14 cellular contexts compared by ENCODE assay signal in genomic region chr9:129407905-129408452, GRCh38.
DNase-seq lines count a peak whose midpoint lies in the region; ATAC-seq and TF ChIP-seq lines count a peak whose summit lies in the region.
"Had no signal": no experiment of that assay in that cellular context is flagged by ENCODE, and none has a peak within 500 bp of the region (broad histone marks: within the 10 kb centered on the region; RNA-seq: fewer than 3 reads in every experiment).

No MANE protein-coding gene starts in this region.

- H3K27ac ChIP-seq in HEK293 (ENCODE audit: extremely low read depth, low read depth, low read length) (no peak overlapping the region), caudate nucleus (ENCODE audit: low read depth, low read length) (peak overlapping the region; percentile 88), right lobe of liver (no peak overlapping the region), psoas muscle (peak overlapping the region; percentile 75), gastroesophageal sphincter (peak overlapping the region in 1 of 4 donors; percentile 59)
- H3K27ac ChIP-seq: C4-2B, KMS-11 had no signal

- no peaks in the 10 kb centered on the region for H3K4me1 ChIP-seq in HEK293 (ENCODE audit: control insufficient read depth, insufficient read depth, low read length)
- H3K4me1 ChIP-seq in right lobe of liver: peaks cover 0 to 5% (median 0%) of the 10 kb centered on the region in 4 donors
- peaks cover 14% of the 10 kb centered on the region for H3K4me1 ChIP-seq in psoas muscle
- peaks cover 0 to 58% (median 18%) of the 10 kb centered on the region in 3 donors for H3K4me1 ChIP-seq in gastroesophageal sphincter

- TF ChIP-seq POLR2A in right lobe of liver (IDR thresholded peaks at IDR 0.05) (no peak), gastroesophageal sphincter (IDR thresholded peaks at IDR 0.05) (no peak)

- WGBS in right lobe of liver (ENCODE audit: insufficient coverage, low coverage, low lambda C conversion rate, missing lambda C conversion rate): 33% methylated on average over 2 of the region's 5 CpGs
- 84 to 89% (median 88%) methylated on average over 5 of the region's 5 CpGs for WGBS in psoas muscle, 3 donors
- WGBS in gastroesophageal sphincter (ENCODE audit: low coverage in 1 of 2), 2 donors: 48 to 84% methylated on average over 3 to 4 of the region's 5 CpGs

- H3K36me3 ChIP-seq in HEK293 (ENCODE audit: control insufficient read depth in 2 of 2, insufficient read depth in 1 of 2, low read length in 2 of 2): no peaks in the 10 kb centered on the region
- H3K36me3 ChIP-seq in right lobe of liver: no peaks in the 10 kb centered on the region
- H3K36me3 ChIP-seq in psoas muscle (ENCODE audit: insufficient read depth in 1 of 2, low read depth in 1 of 2): no peaks in the 10 kb centered on the region
- no peaks in the 10 kb centered on the region for H3K36me3 ChIP-seq in gastroesophageal sphincter
- H3K36me3 ChIP-seq: HAP-1 had no signal

- DNase-seq in caudate nucleus (lab: John Stamatoyannopoulos, UW) (no peak), right lobe of liver (peak in 2 of 3 donors; percentile 9 to 44), psoas muscle (peak; percentile 4 to 25), NCI-H2196 treated with DMSO at 0.1 percent for 48 hours (lab: John Stamatoyannopoulos, UW; ENCODE audit: unreplicated experiment) (no peak), iPS-NIHi7 (ENCODE audit: extremely low spot score) (no peak)
- DNase-seq: activated T-cell treated with anti-CD3 and anti-CD28 coated beads, Interleukin-2, amount 50 U/mL, for 48 hours; NCI-H1105 treated with DMSO at 0.1 percent for 48 hours; stimulated activated naive CD8-positive, alpha-beta T cell treated with anti-CD3 and anti-CD28 coated beads, Interleukin-15, amount 100 ng/mL, for 72 hours had no signal

- POLR2A ChIA-PET in HEK293 (lab: Yijun Ruan, JAX): no interaction called here

- H3K27me3 ChIP-seq in right lobe of liver (no peaks in the 10 kb centered on the region), psoas muscle (ENCODE audit: insufficient read depth in 3 of 3, low read length in 2 of 3) (no peaks in the 10 kb centered on the region), gastroesophageal sphincter (no peaks in the 10 kb centered on the region)

- H3K4me3 ChIP-seq in HEK293 (ENCODE audit: low read depth, low read length) (no peak overlapping the region), right lobe of liver (no peak overlapping the region), psoas muscle (peak overlapping the region; percentile 50), gastroesophageal sphincter (no peak overlapping the region)
- H3K4me3 ChIP-seq: HAP-1 had no signal

- no peaks in the 10 kb centered on the region for H3K9me3 ChIP-seq in HEK293 (ENCODE audit: control insufficient read depth, insufficient read depth, low read depth, low read length)
- no peaks in the 10 kb centered on the region for H3K9me3 ChIP-seq in right lobe of liver
- no peaks in the 10 kb centered on the region for H3K9me3 ChIP-seq in psoas muscle
- no peaks in the 10 kb centered on the region for H3K9me3 ChIP-seq in gastroesophageal sphincter
- H3K9me3 ChIP-seq: HAP-1 had no signal

- TF ChIP-seq CTCF in HEK293 (tag by site-specific recombination; IDR thresholded peaks at IDR 0.05): no peak
- TF ChIP-seq CTCF in right lobe of liver (IDR thresholded peaks at IDR 0.05): no peak
- no peak for TF ChIP-seq CTCF in psoas muscle (IDR thresholded peaks at IDR 0.05)
- no peak for TF ChIP-seq CTCF in gastroesophageal sphincter (IDR thresholded peaks at IDR 0.05)

- no peak for TF ChIP-seq EP300 in gastroesophageal sphincter (IDR thresholded peaks at IDR 0.05)

- ATAC-seq in right lobe of liver: no peak
- no peak for ATAC-seq in psoas muscle
- ATAC-seq in gastroesophageal sphincter: no peak
- ATAC-seq in HG02981 (IDR thresholded peaks at IDR 0.05; ENCODE audit: unreplicated experiment): no peak
- ATAC-seq: stimulated activated naive CD8-positive, alpha-beta T cell treated with anti-CD3 and anti-CD28 coated beads, Interleukin-15, amount 100 ng/mL, for 72 hours had no signal

- CTCF ChIA-PET in HEK293 (lab: Yijun Ruan, JAX): interaction anchor here (0.6 kb wide), 1 partner anchor 866 kb away, joined by 3 read pairs; no protein-coding TSS in a partner anchor

- intact Hi-C loops in right lobe of liver (cut with DNase I) (no loop called here), psoas muscle (cut with DNase I) (no loop called here)

TF ChIP-seq in HEK293, 187 proteins besides CTCF, POLR2A, EP300 and RAD21:
- peak; percentile 95 for TF ChIP-seq ZNF623 (tag by site-specific recombination; IDR thresholded peaks at IDR 0.05)
- no peak for TF ChIP-seq ZNF654 (tag by site-specific recombination; IDR thresholded peaks at IDR 0.05; ENCODE audit: low read depth)

Comparison
In these comparisons a context has a peak if more than half of its experiments do, and no peak if none do; other contexts are left out.
1. H3K27ac ChIP-seq: peak in caudate nucleus (single experiment) and psoas muscle (single experiment); none in HEK293 (single experiment) and right lobe of liver (0 of 3).
2. DNase-seq: peak in right lobe of liver (2 of 3) and psoas muscle (2 of 2); none in caudate nucleus (0 of 61), NCI-H2196 treated with DMSO at 0.1 percent for 48 hours (single experiment) and iPS-NIHi7 (single experiment).